ENCODE assay signal across 12 cellular contexts in genomic region chr12:106091421-106091820, GRCh38. TPM values are rescaled to one million over a fixed set of nuclear protein-coding genes. Genes with fewer than 3 reads are reported as not detected.
A peak's percentile ranks its signal among the peaks of the same experiment; 100 is the strongest.
DNase-seq lines count a peak whose midpoint lies in the region; ATAC-seq and TF ChIP-seq lines count a peak whose summit lies in the region.
"Had no signal": no experiment of that assay in that cellular context is flagged by ENCODE, and none has a peak within 500 bp of the region (broad histone marks: within the 10 kb centered on the region; RNA-seq: fewer than 3 reads in every experiment).

No MANE protein-coding gene starts in this region.

- H3K9me3 Mint-ChIP-seq in Caco-2 (ENCODE audit: unreplicated experiment), result no peaks in the 10 kb centered on the region
- H3K9me3 Mint-ChIP-seq: memory B cell had no signal

- peak overlapping the region; percentile 44 for H2AFZ ChIP-seq in ACC112 (ENCODE audit: low read length, unreplicated experiment)

- intact Hi-C loops in gastrocnemius medialis (cut with DNase I; ENCODE audit: low total_unique reads) (loop anchor here (5.0 kb wide), 1 partner anchor 46 kb away; the partner anchor contains the start of gene NUAK1), Caco-2 (cut with micrococcal nuclease; ENCODE audit: unreplicated experiment) (no loop called here)

- H3K27ac ChIP-seq in ACC112 (ENCODE audit: low read depth, low read length), result peak overlapping the region; percentile 72
- H3K27ac ChIP-seq in gastrocnemius medialis, result peak overlapping the region; percentile 79 to 87 (median 85)

- peak overlapping the region; percentile 78 for H3K9ac ChIP-seq in adipocyte (ENCODE audit: low read length)

- H3K27me3 ChIP-seq in ACC112 (ENCODE audit: insufficient read depth, low read length) (no peaks in the 10 kb centered on the region), adipocyte (replicated peaks; ENCODE audit: control insufficient read depth, insufficient read depth, low read length) (no peaks in the 10 kb centered on the region), gastrocnemius medialis (no peaks in the 10 kb centered on the region), Caco-2 (replicated peaks; ENCODE audit: control insufficient read depth, insufficient read depth, low read length) (no peaks in the 10 kb centered on the region)

- in situ Hi-C loops in gastrocnemius medialis (cut with MboI; ENCODE audit: low sequenced_read_pairs in 4 of 4), result no loop called here

- CTCF ChIA-PET in Caco-2 (lab: Charles Lee), result no interaction called here

- H3K36me3 ChIP-seq in ACC112 (ENCODE audit: insufficient read depth, low read length) (no peaks in the 10 kb centered on the region), adipocyte (ENCODE audit: control insufficient read depth, insufficient read depth, low read length, severe bottlenecking) (peaks cover 15% of the 10 kb centered on the region), gastrocnemius medialis (no peaks in the 10 kb centered on the region), Caco-2 (ENCODE audit: control insufficient read depth, insufficient read depth, low read length) (no peaks in the 10 kb centered on the region)

- DNase-seq in adipocyte (ENCODE audit: low read depth) (no peak), iris pigment epithelial cell (ENCODE audit: low read depth) (peak; percentile 49), gastrocnemius medialis (no peak), Caco-2 (no peak), NCI-H146 (lab: John Stamatoyannopoulos, UW) (no peak), NCI-H1092 treated with DMSO at 0.1 percent for 48 hours (lab: John Stamatoyannopoulos, UW) (no peak)
- DNase-seq: GOT3, NCI-H1048 had no signal

- TF ChIP-seq POLR2A in gastrocnemius medialis (IDR thresholded peaks at IDR 0.05), result no peak

- POLR2A ChIA-PET in Caco-2 (lab: Charles Lee), result no interaction called here

- peaks cover 12% of the 10 kb centered on the region for H3K36me3 Mint-ChIP-seq in Caco-2 (ENCODE audit: insufficient read depth, unreplicated experiment)
- H3K36me3 Mint-ChIP-seq: activated naive CD8-positive, alpha-beta T cell had no signal

- no peak overlapping the region for H3K27ac Mint-ChIP-seq in Caco-2 (ENCODE audit: unreplicated experiment)
- H3K27ac Mint-ChIP-seq: activated naive CD8-positive, alpha-beta T cell; memory B cell had no signal

- no peak overlapping the region for H3K4me3 Mint-ChIP-seq in Caco-2 (ENCODE audit: unreplicated experiment)
- H3K4me3 Mint-ChIP-seq: activated naive CD8-positive, alpha-beta T cell; memory B cell had no signal

- no TSS peak for BruUV-seq in Caco-2 (replicated peaks; lab: Mats Ljungman, UMichigan)

- TF ChIP-seq CTCF in gastrocnemius medialis (IDR thresholded peaks at IDR 0.05 in 4 of 5, conservative IDR thresholded peaks at IDR 0.05 in 1 of 5), result no peak
- TF ChIP-seq CTCF in Caco-2 (IDR thresholded peaks at IDR 0.05; ENCODE audit: insufficient read depth in 1 of 2, low read depth in 1 of 2, low read length in 1 of 2, severe bottlenecking in 1 of 2, unreplicated experiment in 1 of 2), result no peak

- H3K4me1 ChIP-seq in ACC112 (ENCODE audit: control insufficient read depth, insufficient read depth, low read length, unreplicated experiment) (peaks cover 18% of the 10 kb centered on the region), adipocyte (ENCODE audit: control insufficient read depth, insufficient read depth, low read length) (peaks cover 67% of the 10 kb centered on the region), gastrocnemius medialis (peaks cover 43 to 55% of the 10 kb centered on the region in 2 donors), Caco-2 (peaks cover 7% of the 10 kb centered on the region; the same call in 1 of the 2 replicates)

- no peaks in the 10 kb centered on the region for H3K27me3 Mint-ChIP-seq in Caco-2 (ENCODE audit: insufficient read depth, unreplicated experiment)

- ATAC-seq in gastrocnemius medialis, result peak; percentile 10 to 62
- no peak for ATAC-seq in GM19324 (IDR thresholded peaks at IDR 0.05; ENCODE audit: low FRiP score, unreplicated experiment)

- H3K9me3 ChIP-seq in adipocyte (ENCODE audit: control insufficient read depth, low read length), result no peaks in the 10 kb centered on the region
- no peaks in the 10 kb centered on the region for H3K9me3 ChIP-seq in gastrocnemius medialis
- H3K9me3 ChIP-seq in Caco-2, result no peaks in the 10 kb centered on the region

- H3K4me3 ChIP-seq in ACC112 (ENCODE audit: low read depth, low read length), result no peak overlapping the region
- no peak overlapping the region for H3K4me3 ChIP-seq in adipocyte (ENCODE audit: low read length)
- no peak overlapping the region for H3K4me3 ChIP-seq in gastrocnemius medialis
- no peak overlapping the region for H3K4me3 ChIP-seq in Caco-2 (ENCODE audit: low read depth, low read length)

- peaks cover 17% of the 10 kb centered on the region for H3K4me1 Mint-ChIP-seq in Caco-2 (ENCODE audit: low read depth, unreplicated experiment)
- H3K4me1 Mint-ChIP-seq: memory B cell had no signal

- H3K79me2 ChIP-seq in ACC112 (ENCODE audit: control insufficient read depth, insufficient read depth, low read length, unreplicated experiment), result no peaks in the 10 kb centered on the region

RNA-seq across cellular contexts. Expression of gene NUAK1, which starts 47.3 kb away (rescaled TPM):
- total RNA-seq in gastrocnemius medialis (10 to 100 TPM; 18.9 to 34.5 (median 29.1) TPM), Caco-2 (2022) (3.7 and 4.2 TPM in 2 replicates)
